ENCODE assay signal across 10 cellular contexts in the genomic region with DNA sequence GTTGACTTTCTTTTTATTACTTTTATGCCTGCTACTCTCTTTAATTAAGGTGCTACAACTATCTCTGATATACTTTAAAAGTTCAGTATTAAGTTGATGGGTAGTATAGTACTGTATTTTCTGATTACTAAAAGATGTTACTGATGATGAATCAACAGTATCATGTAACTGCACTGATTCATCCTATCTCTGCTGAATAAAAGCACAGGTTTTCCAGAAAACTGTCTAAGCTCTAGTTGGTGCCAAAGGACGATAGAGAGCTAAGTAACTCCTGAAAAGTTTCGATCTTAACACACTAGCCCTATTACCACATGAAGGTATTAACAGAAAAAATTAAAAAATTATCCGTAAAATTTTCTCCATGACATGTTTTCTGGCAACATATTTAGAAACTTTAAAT. TPM values are rescaled to one million over a fixed set of nuclear protein-coding genes. Genes with fewer than 3 reads are reported as not detected.
DNase-seq lines count a peak whose midpoint lies in the region; ATAC-seq and TF ChIP-seq lines count a peak whose summit lies in the region.
"Had no signal": no experiment of that assay in that cellular context is flagged by ENCODE, and none has a peak within 500 bp of the region (broad histone marks: within the 10 kb centered on the region; RNA-seq: fewer than 3 reads in every experiment).

No MANE protein-coding gene starts in this region.

- intact Hi-C loops in heart left ventricle (cut with DNase I): loop anchor here in 2 of 10 donors (5.0 to 10.0 kb wide), 2 partner anchors 223 to 261 kb away; partner anchors contain the start of gene ARID2 (in 1 of the 2)
- intact Hi-C loops in left ventricle myocardium superior (cut with micrococcal nuclease): no loop called here
- intact Hi-C loops in esophagus squamous epithelium (cut with DNase I): no loop called here

- H3K9me2 ChIP-seq in hepatocyte (replicated peaks; ENCODE audit: insufficient read depth): no peaks in the 10 kb centered on the region

- peaks cover 54% of the 10 kb centered on the region for H4K20me1 ChIP-seq in hepatocyte (ENCODE audit: insufficient read depth, poor library complexity, severe bottlenecking)

- H3K27me3 ChIP-seq in heart left ventricle (no peaks in the 10 kb centered on the region), hepatocyte (no peaks in the 10 kb centered on the region), thoracic aorta (replicated peaks; ENCODE audit: insufficient read depth) (no peaks in the 10 kb centered on the region), esophagus squamous epithelium (no peaks in the 10 kb centered on the region)

- H3K36me3 Mint-ChIP-seq in T-helper 17 cell (ENCODE audit: low read depth): peaks cover 12% of the 10 kb centered on the region

- TF ChIP-seq POLR2A in heart left ventricle (IDR thresholded peaks at IDR 0.05) (no peak), esophagus squamous epithelium (IDR thresholded peaks at IDR 0.05) (no peak)

- H2AFZ ChIP-seq in hepatocyte: no peak overlapping the region

- peak overlapping the region; percentile 100 for H3K27ac Mint-ChIP-seq in T-helper 17 cell

- peaks cover 63% of the 10 kb centered on the region for H3K79me2 ChIP-seq in hepatocyte

- H3K27ac ChIP-seq in heart left ventricle: peak overlapping the region in 10 of 12 donors; percentile 10 to 100 (median 99)
- no peak overlapping the region for H3K27ac ChIP-seq in hepatocyte
- H3K27ac ChIP-seq in thoracic aorta: peak overlapping the region in 1 of 2 donors; percentile 99
- peak overlapping the region in 2 of 4 donors; percentile 99 for H3K27ac ChIP-seq in esophagus squamous epithelium

- whole genome bisulfite sequencing in heart left ventricle, 4 donors: 27 to 34% (median 33%) methylated on average over 3 of the region's 3 CpGs
- 66% methylated on average over 3 of the region's 3 CpGs for WGBS in hepatocyte (ENCODE audit: low lambda C conversion rate, missing lambda C conversion rate)
- WGBS in esophagus squamous epithelium, 2 donors: 16 to 23% methylated on average over 3 of the region's 3 CpGs

- H3K27me3 Mint-ChIP-seq in T-helper 17 cell: no peaks in the 10 kb centered on the region

- peaks cover 62% of the 10 kb centered on the region for H3K4me1 Mint-ChIP-seq in T-helper 17 cell

- H3K4me3 ChIP-seq in heart left ventricle (peak overlapping the region in 9 of 12 donors; percentile 73 to 97 (median 90)), hepatocyte (peak overlapping the region; percentile 70), thoracic aorta (peak overlapping the region; percentile 87), esophagus squamous epithelium (peak overlapping the region in 2 of 4 donors; percentile 94 to 98)

- peak overlapping the region; percentile 84 for H3K4me2 ChIP-seq in hepatocyte

- H3K9me3 ChIP-seq in heart left ventricle (no peaks in the 10 kb centered on the region), T-helper 17 cell (ENCODE audit: control insufficient read depth, low read length, poor library complexity, severe bottlenecking) (no peaks in the 10 kb centered on the region), hepatocyte (ENCODE audit: low read depth) (no peaks in the 10 kb centered on the region), thoracic aorta (no peaks in the 10 kb centered on the region), esophagus squamous epithelium (no peaks in the 10 kb centered on the region)

- H3K4me1 ChIP-seq in heart left ventricle: peaks cover 0 to 70% (median 55%) of the 10 kb centered on the region in 12 donors
- peaks cover 26% of the 10 kb centered on the region for H3K4me1 ChIP-seq in hepatocyte (ENCODE audit: insufficient read depth)
- H3K4me1 ChIP-seq in thoracic aorta (ENCODE audit: control insufficient read depth in 1 of 2, low read depth in 2 of 2): peaks cover 45 to 56% of the 10 kb centered on the region in 2 donors
- peaks cover 21 to 71% (median 38%) of the 10 kb centered on the region in 3 donors for H3K4me1 ChIP-seq in esophagus squamous epithelium

- TF ChIP-seq CTCF in heart left ventricle (IDR thresholded peaks at IDR 0.05) (no peak), hepatocyte (IDR thresholded peaks at IDR 0.05; ENCODE audit: poor library complexity) (no peak), thoracic aorta (IDR thresholded peaks at IDR 0.05) (no peak), esophagus squamous epithelium (IDR thresholded peaks at IDR 0.05) (no peak)

- ATAC-seq in heart left ventricle (no peak), left ventricle myocardium superior (no peak), T-helper 17 cell (no peak), thoracic aorta (ENCODE audit: insufficient number of reproducible peaks, low FRiP score, low read depth) (no peak), left lobe of liver (no peak)

- no peak for DNase-seq in heart left ventricle
- no peak for DNase-seq in left ventricle myocardium superior
- DNase-seq in T-helper 17 cell: no peak
- DNase-seq in hepatocyte (ENCODE audit: low spot score): no peak
- no peak for DNase-seq in thoracic aorta (ENCODE audit: low spot score)
- no peak for DNase-seq in glomerular visceral epithelial cell (ENCODE audit: extremely low spot score)
- DNase-seq in esophagus squamous epithelium (lab: John Stamatoyannopoulos, UW): no peak
- DNase-seq in left lobe of liver (ENCODE audit: low spot score): no peak
- DNase-seq: amniotic stem cell, mesendoderm had no signal

- peak overlapping the region; percentile 63 for H3K4me3 Mint-ChIP-seq in T-helper 17 cell

- H3K36me3 ChIP-seq in heart left ventricle (peaks cover 0 to 15% (median 0%) of the 10 kb centered on the region in 9 donors), hepatocyte (replicated peaks; ENCODE audit: insufficient read depth, low read depth) (no peaks in the 10 kb centered on the region), thoracic aorta (no peaks in the 10 kb centered on the region), esophagus squamous epithelium (peaks cover 0 to 21% (median 0%) of the 10 kb centered on the region in 3 donors)

RNA-seq across cellular contexts. Expression of gene SCAF11, which starts 2.1 kb away (rescaled TPM):
- total RNA-seq in heart left ventricle (100 to 1,000 TPM in 4 of 9 donors, 10 to 100 TPM in 5; 71.3 to 148 (median 98.7) TPM), left ventricle myocardium superior (79.9 TPM), T-helper 17 cell (100 to 1,000 TPM; 165 to 166 TPM), hepatocyte (102 and 123 TPM in 2 replicates), thoracic aorta (100 to 1,000 TPM; 158 to 199 TPM), esophagus squamous epithelium (100 to 1,000 TPM in 2 of 4 donors, 10 to 100 TPM in 2; 65.9 to 123 (median 101) TPM), left lobe of liver (45.7 TPM)
- polyA plus RNA-seq in heart left ventricle (10 to 100 TPM; 26.4 to 30.8 TPM), hepatocyte (47.6 and 49.7 TPM in 2 replicates)
